In genomic region chr1:246181244-246181643, GRCh38 we compare ENCODE assay signal across 33 cellular contexts.
A peak's percentile ranks its signal among the peaks of the same experiment; 100 is the strongest.
DNase-seq lines count a peak whose midpoint lies in the region; ATAC-seq and TF ChIP-seq lines count a peak whose summit lies in the region.
"Had no signal": no experiment of that assay in that cellular context is flagged by ENCODE, and none has a peak within 500 bp of the region (broad histone marks: within the 10 kb centered on the region; RNA-seq: fewer than 3 reads in every experiment).

No MANE protein-coding gene starts in this region.

- peaks cover 0 to 4% (median 0%) of the 10 kb centered on the region in 7 donors for H3K9me3 Mint-ChIP-seq in CD4-positive, CD25-positive, alpha-beta regulatory T cell
- no peaks in the 10 kb centered on the region for H3K9me3 Mint-ChIP-seq in neural progenitor cell
- H3K9me3 Mint-ChIP-seq: activated T-cell treated with anti-CD3 and anti-CD28 coated beads, Interleukin-2, amount 50 U/mL, for 4 hours; H9; neural crest cell; stimulated activated memory B cell treated with anti-CD40 and anti-IgM and Interleukin-4, amounts not matched to agents 10 μg/mL and 1 μg/mL and 100 μg/mL, for 72 hours had no signal

- no peaks in the 10 kb centered on the region for H3K9me3 ChIP-seq in CD4-positive, CD25-positive, alpha-beta regulatory T cell (ENCODE audit: control insufficient read depth in 2 of 2, low read length in 2 of 2)
- H3K9me3 ChIP-seq in neural progenitor cell (ENCODE audit: low read depth) = no peaks in the 10 kb centered on the region
- H3K9me3 ChIP-seq: body of pancreas, heart right ventricle, lower lobe of right lung, right lobe of liver, SK-N-SH, upper lobe of left lung had no signal

- TF ChIP-seq CTCF in fibroblast of pulmonary artery (IDR thresholded peaks at IDR 0.05; ENCODE audit: low read length, missing control alignments) (no peak), neural progenitor cell (IDR thresholded peaks at IDR 0.05) (no peak)

- no peaks in the 10 kb centered on the region for H3K79me2 ChIP-seq in neural progenitor cell (ENCODE audit: low read depth)

- H2AFZ ChIP-seq in neural progenitor cell (replicated peaks) = no peak overlapping the region

- DNase-seq in CD4-positive, CD25-positive, alpha-beta regulatory T cell = peak in 1 of 3 donors; percentile 60
- DNase-seq in HT1080 (ENCODE audit: low read depth) = peak; percentile 10
- DNase-seq in OCI-M1 (lab: John Stamatoyannopoulos, UW) = peak; percentile 60
- peak; percentile 24 for DNase-seq in fibroblast of pulmonary artery (ENCODE audit: low read depth)
- DNase-seq in neural progenitor cell (ENCODE audit: low spot score) = no peak
- DNase-seq in DMS53 treated with DMSO at 0.1 percent for 48 hours (lab: John Stamatoyannopoulos, UW; ENCODE audit: unreplicated experiment) = no peak
- no peak for DNase-seq in NCI-H1436 (lab: John Stamatoyannopoulos, UW)
- DNase-seq: activated CD4-positive, alpha-beta T cell treated with anti-CD3 and anti-CD28 coated beads for 48 hours; activated T-cell treated with anti-CD3 and anti-CD28 coated beads, Interleukin-2, amount 50 U/mL, for 4 hours; body of pancreas; cerebellar nuclear complex; DMS153; GF-D8; H9; heart right ventricle; lower lobe of right lung; NCI-H1048; NCI-H1694 treated with DMSO at 0.1 percent for 48 hours; NCI-H774; right lobe of liver; SK-N-SH; stimulated activated CD4-positive, alpha-beta T cell treated with anti-CD3 and anti-CD28 coated beads, Interleukin-12 subunit alpha, Interleukin-12 subunit beta, amount 100 ng/mL, for 4 hours; stimulated activated CD4-positive, alpha-beta T cell treated with anti-CD3 and anti-CD28 coated beads, Interleukin-4, amount 100 ng/mL, for 1 hour; T-helper 2 cell; upper lobe of left lung; WERI-Rb-1 had no signal

- H4K20me1 ChIP-seq in neural progenitor cell (ENCODE audit: low read depth) = no peaks in the 10 kb centered on the region

- H3K4me1 Mint-ChIP-seq in CD4-positive, CD25-positive, alpha-beta regulatory T cell = peaks cover 5 to 11% (median 6%) of the 10 kb centered on the region in 4 donors
- H3K4me1 Mint-ChIP-seq in neural progenitor cell = no peaks in the 10 kb centered on the region
- H3K4me1 Mint-ChIP-seq: B cell had no signal

- no peaks in the 10 kb centered on the region for H3F3A ChIP-seq in neural progenitor cell (ENCODE audit: low read depth)

- no peak overlapping the region for H3K9ac ChIP-seq in neural progenitor cell
- H3K9ac ChIP-seq: KMS-11, SK-N-SH had no signal

- H3K36me3 ChIP-seq in CD4-positive, CD25-positive, alpha-beta regulatory T cell (ENCODE audit: control insufficient read depth, insufficient read depth, low read length) = no peaks in the 10 kb centered on the region
- no peaks in the 10 kb centered on the region for H3K36me3 ChIP-seq in neural progenitor cell
- H3K36me3 ChIP-seq: heart right ventricle, lower lobe of right lung, right lobe of liver, upper lobe of left lung, WERI-Rb-1 had no signal

- H3K27ac ChIP-seq in CD4-positive, CD25-positive, alpha-beta regulatory T cell (ENCODE audit: insufficient read depth, low read length, poor library complexity, severe bottlenecking) = no peak overlapping the region
- H3K27ac ChIP-seq in neural progenitor cell = no peak overlapping the region
- H3K27ac ChIP-seq: body of pancreas, epithelial cell of prostate, heart right ventricle, KMS-11, lower lobe of right lung, right lobe of liver, upper lobe of left lung, WERI-Rb-1 had no signal

- no peak overlapping the region for H3K4me3 Mint-ChIP-seq in CD4-positive, CD25-positive, alpha-beta regulatory T cell
- no peak overlapping the region for H3K4me3 Mint-ChIP-seq in neural progenitor cell
- H3K4me3 Mint-ChIP-seq: activated T-cell treated with anti-CD3 and anti-CD28 coated beads, Interleukin-2, amount 50 U/mL, for 4 hours; B cell; H9; neural crest cell; stimulated activated memory B cell treated with anti-CD40 and anti-IgM and Interleukin-4, amounts not matched to agents 10 μg/mL and 1 μg/mL and 100 μg/mL, for 72 hours had no signal

- H3K4me1 ChIP-seq in CD4-positive, CD25-positive, alpha-beta regulatory T cell (ENCODE audit: control insufficient read depth, insufficient read depth, low read length, poor library complexity, severe bottlenecking) = no peaks in the 10 kb centered on the region
- peaks cover 10% of the 10 kb centered on the region for H3K4me1 ChIP-seq in neural progenitor cell
- H3K4me1 ChIP-seq: body of pancreas, lower lobe of right lung, right lobe of liver had no signal

- no peak overlapping the region for H3K4me3 ChIP-seq in CD4-positive, CD25-positive, alpha-beta regulatory T cell (ENCODE audit: low read depth, low read length)
- H3K4me3 ChIP-seq in fibroblast of pulmonary artery (replicated peaks; ENCODE audit: low read depth, low read length) = no peak overlapping the region
- H3K4me3 ChIP-seq in neural progenitor cell = no peak overlapping the region
- H3K4me3 ChIP-seq: body of pancreas, heart right ventricle, lower lobe of right lung, right lobe of liver, upper lobe of left lung had no signal

- H3K36me3 Mint-ChIP-seq in CD4-positive, CD25-positive, alpha-beta regulatory T cell = peaks cover 20% of the 10 kb centered on the region
- no peaks in the 10 kb centered on the region for H3K36me3 Mint-ChIP-seq in neural progenitor cell

- H3K27ac Mint-ChIP-seq in CD4-positive, CD25-positive, alpha-beta regulatory T cell = no peak overlapping the region
- H3K27ac Mint-ChIP-seq in neural progenitor cell = no peak overlapping the region
- H3K27ac Mint-ChIP-seq: B cell; H9; progenitor cell of endocrine pancreas; stimulated activated memory B cell treated with anti-CD40 and anti-IgM and Interleukin-4, amounts not matched to agents 10 μg/mL and 1 μg/mL and 100 μg/mL, for 72 hours had no signal

- no peaks in the 10 kb centered on the region for H3K27me3 Mint-ChIP-seq in CD4-positive, CD25-positive, alpha-beta regulatory T cell
- peaks cover 2% of the 10 kb centered on the region for H3K27me3 Mint-ChIP-seq in neural progenitor cell (ENCODE audit: insufficient read depth, low read depth)
- H3K27me3 Mint-ChIP-seq: B cell; progenitor cell of endocrine pancreas; stimulated activated memory B cell treated with anti-CD40 and anti-IgM and Interleukin-4, amounts not matched to agents 10 μg/mL and 1 μg/mL and 100 μg/mL, for 72 hours had no signal

- no peak overlapping the region for H3K4me2 ChIP-seq in neural progenitor cell
- H3K4me2 ChIP-seq: KMS-11, SK-N-SH had no signal

- no peaks in the 10 kb centered on the region for H3K27me3 ChIP-seq in CD4-positive, CD25-positive, alpha-beta regulatory T cell (ENCODE audit: control insufficient read depth, insufficient read depth, low read length)
- no peaks in the 10 kb centered on the region for H3K27me3 ChIP-seq in neural progenitor cell
- H3K27me3 ChIP-seq: body of pancreas, heart right ventricle, right lobe of liver, upper lobe of left lung had no signal

- ATAC-seq in CD4-positive, CD25-positive, alpha-beta regulatory T cell (ENCODE audit: low read depth in 2 of 2) = peak; percentile 62 to 79
- ATAC-seq in GM18867 (IDR thresholded peaks at IDR 0.05; ENCODE audit: unreplicated experiment) = no peak
- ATAC-seq: activated T-cell treated with anti-CD3 and anti-CD28 coated beads, Interleukin-2, amount 50 U/mL, for 4 hours; body of pancreas; heart right ventricle; lower lobe of right lung; right lobe of liver; stimulated activated memory B cell treated with anti-CD40 and anti-IgM and Interleukin-4, amounts not matched to agents 10 μg/mL and 1 μg/mL and 100 μg/mL, for 72 hours had no signal

Comparison
In these comparisons a context has a peak if more than half of its experiments do, and no peak if none do; other contexts are left out.
1. DNase-seq: peak in HT1080 (single experiment), OCI-M1 (single experiment) and fibroblast of pulmonary artery (single experiment); none in neural progenitor cell (single experiment), DMS53 treated with DMSO at 0.1 percent for 48 hours (single experiment) and NCI-H1436 (single experiment).